31 cellular contexts compared by ENCODE assay signal in genomic region chr5:138083702-138084101, GRCh38. TPM values are rescaled to one million over a fixed set of nuclear protein-coding genes. Genes with fewer than 3 reads are reported as not detected.
"Had no signal": no experiment of that assay in that cellular context is flagged by ENCODE, and none has a peak within 500 bp of the region (broad histone marks: within the 10 kb centered on the region; RNA-seq: fewer than 3 reads in every experiment).

TSS of gene WNT8A (plus strand) at chr5:138084033. CDS start at chr5:138084128, 95 bp downstream.

- H3K4me1 Mint-ChIP-seq: immature natural killer cell had no signal

- H3K4me3 Mint-ChIP-seq: activated naive CD4-positive, alpha-beta T cell treated with anti-CD3 and anti-CD28 coated beads, Interleukin-2, amount 10 ng/mL, durations not matched to agents 7 days and 5 days; immature natural killer cell; natural killer cell treated with Interleukin-12 subunit alpha and Interleukin-12 subunit beta and Interleukin-15 and Interleukin-18, amount 100 ng/mL, for 72 hours; stimulated activated naive CD8-positive, alpha-beta T cell treated with anti-CD3 and anti-CD28 coated beads, Interleukin-15, Interleukin-2, amounts not matched to agents 100 ng/mL and 50 ng/mL, for 24 hours; T-helper 2 cell treated with Interferon-gamma antibody and Interleukin-4, amounts not matched to agents 5 μg/mL and 100 μg/mL, for 36 hours had no signal

- H3K27ac Mint-ChIP-seq: activated naive CD4-positive, alpha-beta T cell treated with anti-CD3 and anti-CD28 coated beads, Interleukin-2, amount 10 ng/mL, durations not matched to agents 7 days and 5 days; immature natural killer cell; natural killer cell treated with Interleukin-12 subunit alpha and Interleukin-12 subunit beta and Interleukin-15 and Interleukin-18, amount 100 ng/mL, for 72 hours; progenitor cell of endocrine pancreas; stimulated activated naive CD8-positive, alpha-beta T cell treated with anti-CD3 and anti-CD28 coated beads, Interleukin-15, Interleukin-2, amounts not matched to agents 100 ng/mL and 50 ng/mL, for 24 hours; T-helper 2 cell treated with Interferon-gamma antibody and Interleukin-4, amounts not matched to agents 5 μg/mL and 100 μg/mL, for 36 hours had no signal

- H3K4me1 ChIP-seq: esophagus muscularis mucosa, foreskin keratinocyte, heart left ventricle, right lobe of liver, upper lobe of left lung had no signal

- H3K36me3 Mint-ChIP-seq: activated naive CD4-positive, alpha-beta T cell treated with anti-CD3 and anti-CD28 coated beads, Interleukin-2, amount 10 ng/mL, durations not matched to agents 7 days and 5 days; immature natural killer cell; natural killer cell treated with Interleukin-12 subunit alpha and Interleukin-12 subunit beta and Interleukin-15 and Interleukin-18, amount 100 ng/mL, for 72 hours had no signal

- ATAC-seq: foreskin keratinocyte, heart left ventricle, left colon, right lobe of liver had no signal

- H3K9me3 Mint-ChIP-seq: activated naive CD4-positive, alpha-beta T cell treated with anti-CD3 and anti-CD28 coated beads, Interleukin-2, amount 10 ng/mL, durations not matched to agents 7 days and 5 days; immature natural killer cell; natural killer cell treated with Interleukin-12 subunit alpha and Interleukin-12 subunit beta and Interleukin-15 and Interleukin-18, amount 100 ng/mL, for 72 hours; stimulated activated naive CD8-positive, alpha-beta T cell treated with anti-CD3 and anti-CD28 coated beads, Interleukin-15, Interleukin-2, amounts not matched to agents 100 ng/mL and 50 ng/mL, for 24 hours; T-helper 2 cell treated with Interferon-gamma antibody and Interleukin-4, amounts not matched to agents 5 μg/mL and 100 μg/mL, for 36 hours had no signal

- H3K9me3 ChIP-seq: esophagus muscularis mucosa, heart left ventricle, ovary, right lobe of liver, upper lobe of left lung had no signal

- H3K27me3 Mint-ChIP-seq: activated naive CD4-positive, alpha-beta T cell treated with anti-CD3 and anti-CD28 coated beads, Interleukin-2, amount 10 ng/mL, durations not matched to agents 7 days and 5 days; progenitor cell of endocrine pancreas; stimulated activated naive CD8-positive, alpha-beta T cell treated with anti-CD3 and anti-CD28 coated beads, Interleukin-15, Interleukin-2, amounts not matched to agents 100 ng/mL and 50 ng/mL, for 24 hours had no signal

- H3K36me3 ChIP-seq: brain microvascular endothelial cell, esophagus muscularis mucosa, heart left ventricle, ovary, right lobe of liver, upper lobe of left lung had no signal

- DNase-seq: activated CD4-positive, alpha-beta T cell treated with anti-CD3 and anti-CD28 coated beads for 4 hours; activated CD4-positive, alpha-beta T cell treated with anti-CD3 and anti-CD28 coated beads, Interleukin-2, amount 50 U/mL, for 4 hours; activated effector memory CD4-positive, alpha-beta T cell treated with Interleukin-2 at 50 U/mL for 16 hours; activated naive CD4-positive, alpha-beta T cell treated with anti-CD3 and anti-CD28 coated beads, Interleukin-2, amount 10 ng/mL, durations not matched to agents 7 days and 5 days; activated T-cell treated with anti-CD3 and anti-CD28 coated beads for 4 hours; amniotic stem cell; brain microvascular endothelial cell; cortex of kidney; foreskin keratinocyte; heart left ventricle; immature natural killer cell; kidney; left colon; mammary epithelial cell; ovary; right lobe of liver; stimulated activated CD4-positive, alpha-beta T cell treated with anti-CD3 and anti-CD28 coated beads, Interleukin-12 subunit alpha, Interleukin-12 subunit beta, amount 100 ng/mL, for 4 hours; stimulated activated CD4-positive, alpha-beta T cell treated with anti-CD3 and anti-CD28 coated beads, Interleukin-4, amount 100 ng/mL, for 1 hour; T-helper 1 cell; upper lobe of left lung had no signal

- H3K4me3 ChIP-seq: esophagus muscularis mucosa, heart left ventricle, ovary, right lobe of liver, upper lobe of left lung had no signal

- H3K27me3 ChIP-seq: brain microvascular endothelial cell, esophagus muscularis mucosa, heart left ventricle, ovary, right lobe of liver, upper lobe of left lung had no signal

- H3K27ac ChIP-seq: brain microvascular endothelial cell, esophagus muscularis mucosa, foreskin keratinocyte, heart left ventricle, ovary, right lobe of liver, upper lobe of left lung had no signal

RNA-seq across cellular contexts. Expression of gene WNT8A, which starts in this region (rescaled TPM):
- total RNA-seq: astrocyte; chondrocyte; esophagus muscularis mucosa; foreskin keratinocyte; heart left ventricle; kidney; left colon; liver; mammary epithelial cell; natural killer cell treated with Interleukin-12 subunit alpha and Interleukin-12 subunit beta and Interleukin-15 and Interleukin-18, amount 100 ng/mL, for 72 hours; ovary; progenitor cell of endocrine pancreas; renal cortical epithelial cell; right lobe of liver; skeletal muscle tissue; subcutaneous adipose tissue; upper lobe of left lung had no signal
- polyA plus RNA-seq: foreskin keratinocyte, heart left ventricle, immature natural killer cell, liver, mammary epithelial cell, ovary had no signal
